15 cellular contexts compared by ENCODE assay signal in genomic region chr14:102926104-102926503, GRCh38.
"Had no signal": no experiment of that assay in that cellular context is flagged by ENCODE, and none has a peak within 500 bp of the region (broad histone marks: within the 10 kb centered on the region; RNA-seq: fewer than 3 reads in every experiment).

No MANE protein-coding gene starts in this region.

- H3K36me3 ChIP-seq: adrenal gland, breast epithelium, gastrocnemius medialis, heart right ventricle had no signal

- DNase-seq: activated CD4-positive, alpha-beta T cell treated with anti-CD3 and anti-CD28 coated beads, Interleukin-2, amount 50 U/mL, for 4 hours; activated gamma-delta T cell; adrenal gland; effector CD4-positive, alpha-beta T cell; gastrocnemius medialis; heart right ventricle; immature natural killer cell; mesendoderm; naive thymus-derived CD8-positive, alpha-beta T cell; nucleus accumbens had no signal

- ATAC-seq: activated naive CD4-positive, alpha-beta T cell treated with anti-CD3 and anti-CD28 coated beads, Interleukin-2, amount 50 U/mL, for 72 hours; esophagus mucosa; gastrocnemius medialis; heart right ventricle; naive thymus-derived CD8-positive, alpha-beta T cell had no signal

- H3K27ac Mint-ChIP-seq: activated naive CD4-positive, alpha-beta T cell treated with anti-CD3 and anti-CD28 coated beads, Interleukin-2, amount 50 U/mL, for 72 hours; immature natural killer cell; T-helper 1 cell treated with Interleukin-12 subunit alpha and Interleukin-12 subunit beta and Interleukin-4 antibody, amounts not matched to agents 30 μg/mL and 1 μg/mL, for 36 hours had no signal

- H3K36me3 Mint-ChIP-seq: activated naive CD4-positive, alpha-beta T cell treated with anti-CD3 and anti-CD28 coated beads, Interleukin-2, amount 50 U/mL, for 72 hours; immature natural killer cell; naive thymus-derived CD8-positive, alpha-beta T cell had no signal

- H3K9me3 ChIP-seq: adrenal gland, breast epithelium, gastrocnemius medialis, heart right ventricle had no signal

- H3K27ac ChIP-seq: adrenal gland, breast epithelium, gastrocnemius medialis, heart right ventricle, VCaP had no signal

- H3K4me3 ChIP-seq: adrenal gland, breast epithelium, gastrocnemius medialis, heart right ventricle had no signal

- H3K9me3 Mint-ChIP-seq: activated naive CD4-positive, alpha-beta T cell treated with anti-CD3 and anti-CD28 coated beads, Interleukin-2, amount 50 U/mL, for 72 hours; immature natural killer cell; naive thymus-derived CD8-positive, alpha-beta T cell; T-helper 1 cell treated with Interleukin-12 subunit alpha and Interleukin-12 subunit beta and Interleukin-4 antibody, amounts not matched to agents 30 μg/mL and 1 μg/mL, for 36 hours had no signal

- H3K4me3 Mint-ChIP-seq: immature natural killer cell; T-helper 1 cell treated with Interleukin-12 subunit alpha and Interleukin-12 subunit beta and Interleukin-4 antibody, amounts not matched to agents 30 μg/mL and 1 μg/mL, for 36 hours had no signal
